ENCODE assay signal across 16 cellular contexts in the genomic region with DNA sequence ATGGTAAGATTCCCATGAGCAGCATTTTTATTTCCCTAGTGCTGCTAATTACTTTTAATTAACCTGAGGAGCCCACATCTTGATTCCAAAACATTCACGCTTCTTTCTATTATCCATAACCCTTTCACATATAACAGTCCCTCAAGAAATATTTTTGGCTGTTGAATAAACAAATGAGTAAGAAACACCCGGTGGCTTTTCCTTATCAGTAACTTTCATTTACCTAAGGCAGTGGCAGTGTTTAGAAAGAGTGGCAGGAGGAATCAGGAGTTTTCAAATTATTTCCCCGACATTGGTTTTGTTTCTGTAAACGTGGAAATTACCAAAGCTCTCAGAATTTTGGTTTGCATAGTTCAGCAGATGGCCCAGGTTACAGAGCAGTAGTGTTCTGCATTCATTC.
DNase-seq lines count a peak whose midpoint lies in the region; ATAC-seq and TF ChIP-seq lines count a peak whose summit lies in the region.
"Had no signal": no experiment of that assay in that cellular context is flagged by ENCODE, and none has a peak within 500 bp of the region (broad histone marks: within the 10 kb centered on the region; RNA-seq: fewer than 3 reads in every experiment).

No MANE protein-coding gene starts in this region.

- H3K9me2 ChIP-seq in Karpas-422 (replicated peaks; ENCODE audit: insufficient read depth, low read length): no peaks in the 10 kb centered on the region
- H3K9me2 ChIP-seq in hepatocyte (replicated peaks; ENCODE audit: insufficient read depth): no peaks in the 10 kb centered on the region

- no peaks in the 10 kb centered on the region for H3K36me3 Mint-ChIP-seq in CD14-positive monocyte
- no peaks in the 10 kb centered on the region for H3K36me3 Mint-ChIP-seq in naive thymus-derived CD8-positive, alpha-beta T cell
- H3K36me3 Mint-ChIP-seq in CD8-positive, alpha-beta T cell: no peaks in the 10 kb centered on the region
- H3K36me3 Mint-ChIP-seq: CD4-positive, alpha-beta memory T cell had no signal

- DNase-seq in Karpas-422 (no peak), hepatocyte (ENCODE audit: low spot score) (no peak), mucosa of descending colon (no peak), mammary epithelial cell (no peak), CD14-positive monocyte (ENCODE audit: low spot score) (no peak)
- no peak for DNase-seq in naive thymus-derived CD8-positive, alpha-beta T cell
- no peak for DNase-seq in CD8-positive, alpha-beta T cell
- DNase-seq: Caco-2; CD4-positive, alpha-beta memory T cell; DMS153; EL; GDM1; GM23248; H7; HCEC 1CT had no signal

- dilution Hi-C loops in mammary epithelial cell (cut with HindIII; ENCODE audit: low sequenced_read_pairs): no loop called here

- POLR2A ChIA-PET in naive thymus-derived CD8-positive, alpha-beta T cell (lab: Charles Lee): no interaction called here
- POLR2A ChIA-PET in CD8-positive, alpha-beta T cell (lab: Charles Lee): no interaction called here

- H2AFZ ChIP-seq in Karpas-422 (ENCODE audit: low read length): peak overlapping the region; percentile 68; the same call in 1 of the 2 replicates
- H2AFZ ChIP-seq in hepatocyte: no peak overlapping the region
- no peak overlapping the region for H2AFZ ChIP-seq in mammary epithelial cell (ENCODE audit: low read depth, low read length)
- H2AFZ ChIP-seq: GM23248 had no signal

- H3K4me3 Mint-ChIP-seq in CD14-positive monocyte: no peak overlapping the region
- no peak overlapping the region for H3K4me3 Mint-ChIP-seq in naive thymus-derived CD8-positive, alpha-beta T cell
- H3K4me3 Mint-ChIP-seq in CD8-positive, alpha-beta T cell: no peak overlapping the region
- H3K4me3 Mint-ChIP-seq: CD4-positive, alpha-beta memory T cell had no signal

- H3K4me3 ChIP-seq in Karpas-422 (ENCODE audit: low read length) (no peak overlapping the region), hepatocyte (no peak overlapping the region), mucosa of descending colon (no peak overlapping the region), mammary epithelial cell (replicated peaks in 1 of 3; ENCODE audit: insufficient read depth in 1 of 3, low read depth in 2 of 3, low read length in 3 of 3) (no peak overlapping the region)
- H3K4me3 ChIP-seq in CD8-positive, alpha-beta T cell (ENCODE audit: low read depth, low read length): no peak overlapping the region
- H3K4me3 ChIP-seq: GM12878, GM23248 had no signal

- H4K20me1 ChIP-seq in Karpas-422 (ENCODE audit: insufficient read depth, low read depth, low read length) (no peaks in the 10 kb centered on the region), hepatocyte (ENCODE audit: insufficient read depth, poor library complexity, severe bottlenecking) (no peaks in the 10 kb centered on the region), mammary epithelial cell (ENCODE audit: insufficient read depth, low read length) (no peaks in the 10 kb centered on the region)

- ATAC-seq in mucosa of descending colon: peak; percentile 37
- ATAC-seq in naive thymus-derived CD8-positive, alpha-beta T cell: no peak
- ATAC-seq in CD8-positive, alpha-beta T cell: no peak
- ATAC-seq: GM12878 had no signal

- BruUV-seq in mammary epithelial cell (replicated peaks; lab: Mats Ljungman, UMichigan): no TSS peak

- H3K27ac Mint-ChIP-seq in CD14-positive monocyte: no peak overlapping the region
- H3K27ac Mint-ChIP-seq in naive thymus-derived CD8-positive, alpha-beta T cell: no peak overlapping the region
- no peak overlapping the region for H3K27ac Mint-ChIP-seq in CD8-positive, alpha-beta T cell
- H3K27ac Mint-ChIP-seq: CD4-positive, alpha-beta memory T cell had no signal

- H3K4me2 ChIP-seq in Karpas-422 (ENCODE audit: low read depth, low read length, poor library complexity, severe bottlenecking) (peak overlapping the region; percentile 29), hepatocyte (peak overlapping the region; percentile 46), mammary epithelial cell (ENCODE audit: insufficient read depth, low read depth, low read length) (no peak overlapping the region)

- peaks cover 0 to 3% (median 2%) of the 10 kb centered on the region in 7 donors for H3K9me3 Mint-ChIP-seq in CD14-positive monocyte
- peaks cover 0 to 13% (median 2%) of the 10 kb centered on the region in 9 donors for H3K9me3 Mint-ChIP-seq in naive thymus-derived CD8-positive, alpha-beta T cell
- peaks cover 9% of the 10 kb centered on the region for H3K9me3 Mint-ChIP-seq in CD8-positive, alpha-beta T cell

- H3K27me3 ChIP-seq in Karpas-422 (ENCODE audit: low read length): no peaks in the 10 kb centered on the region
- no peaks in the 10 kb centered on the region for H3K27me3 ChIP-seq in hepatocyte
- H3K27me3 ChIP-seq in mammary epithelial cell (ENCODE audit: insufficient read depth, low read length): no peaks in the 10 kb centered on the region
- H3K27me3 ChIP-seq in CD8-positive, alpha-beta T cell (ENCODE audit: insufficient read depth, low read length): no peaks in the 10 kb centered on the region

- H3K36me3 ChIP-seq in Karpas-422 (ENCODE audit: insufficient read depth, low read length): no peaks in the 10 kb centered on the region
- H3K36me3 ChIP-seq in hepatocyte (replicated peaks; ENCODE audit: insufficient read depth, low read depth): no peaks in the 10 kb centered on the region
- H3K36me3 ChIP-seq in mucosa of descending colon (ENCODE audit: low read depth): no peaks in the 10 kb centered on the region
- no peaks in the 10 kb centered on the region for H3K36me3 ChIP-seq in mammary epithelial cell (ENCODE audit: insufficient read depth, low read length)
- no peaks in the 10 kb centered on the region for H3K36me3 ChIP-seq in CD8-positive, alpha-beta T cell (ENCODE audit: insufficient read depth, low read length)

- no peaks in the 10 kb centered on the region for H3K4me1 Mint-ChIP-seq in CD14-positive monocyte
- H3K4me1 Mint-ChIP-seq in naive thymus-derived CD8-positive, alpha-beta T cell: no peaks in the 10 kb centered on the region
- H3K4me1 Mint-ChIP-seq in CD8-positive, alpha-beta T cell (ENCODE audit: low read depth): no peaks in the 10 kb centered on the region
- H3K4me1 Mint-ChIP-seq: CD4-positive, alpha-beta memory T cell had no signal

- no peaks in the 10 kb centered on the region for H3K9me3 ChIP-seq in Karpas-422 (ENCODE audit: low read length)
- no peaks in the 10 kb centered on the region for H3K9me3 ChIP-seq in hepatocyte (ENCODE audit: low read depth)
- H3K9me3 ChIP-seq in mucosa of descending colon: no peaks in the 10 kb centered on the region
- no peaks in the 10 kb centered on the region for H3K9me3 ChIP-seq in mammary epithelial cell (replicated peaks; ENCODE audit: insufficient read depth, low read length)
- H3K9me3 ChIP-seq in CD8-positive, alpha-beta T cell (ENCODE audit: low read length): no peaks in the 10 kb centered on the region
- H3K9me3 ChIP-seq: Caco-2 had no signal

- H3K4me1 ChIP-seq in Karpas-422 (ENCODE audit: low read length): peaks cover 67% of the 10 kb centered on the region
- H3K4me1 ChIP-seq in hepatocyte (ENCODE audit: insufficient read depth): peaks cover 21% of the 10 kb centered on the region
- H3K4me1 ChIP-seq in mucosa of descending colon (ENCODE audit: low read depth): no peaks in the 10 kb centered on the region
- H3K4me1 ChIP-seq in mammary epithelial cell (ENCODE audit: insufficient read depth, low read length): no peaks in the 10 kb centered on the region
- no peaks in the 10 kb centered on the region for H3K4me1 ChIP-seq in CD8-positive, alpha-beta T cell (ENCODE audit: insufficient read depth, low read length)

- H3K9ac ChIP-seq in Karpas-422 (ENCODE audit: low read length) (no peak overlapping the region), mammary epithelial cell (ENCODE audit: insufficient read depth, low read length) (no peak overlapping the region)
- H3K9ac ChIP-seq: GM23248 had no signal

- CTCF ChIA-PET in mammary epithelial cell (lab: Charles Lee; ENCODE audit: low non-redundant PET): no interaction called here
- CTCF ChIA-PET in CD8-positive, alpha-beta T cell (lab: Charles Lee): no interaction called here

- H3K27ac ChIP-seq in Karpas-422 (ENCODE audit: low read length) (peak overlapping the region; percentile 55; the same call in 1 of the 2 replicates), hepatocyte (no peak overlapping the region), mammary epithelial cell (ENCODE audit: insufficient read depth, low read depth, low read length) (no peak overlapping the region)
- no peak overlapping the region for H3K27ac ChIP-seq in CD8-positive, alpha-beta T cell (ENCODE audit: low read depth, low read length)
- H3K27ac ChIP-seq: GM23248 had no signal

- no peaks in the 10 kb centered on the region for H3K27me3 Mint-ChIP-seq in CD14-positive monocyte (ENCODE audit: low read depth in 3 of 3)
- H3K27me3 Mint-ChIP-seq in naive thymus-derived CD8-positive, alpha-beta T cell: no peaks in the 10 kb centered on the region
- no peaks in the 10 kb centered on the region for H3K27me3 Mint-ChIP-seq in CD8-positive, alpha-beta T cell (ENCODE audit: low read depth)
- H3K27me3 Mint-ChIP-seq: CD4-positive, alpha-beta memory T cell had no signal

- TF ChIP-seq CTCF in hepatocyte (IDR thresholded peaks at IDR 0.05; ENCODE audit: poor library complexity): no peak
- TF ChIP-seq CTCF in mucosa of descending colon (IDR thresholded peaks at IDR 0.05): no peak
- TF ChIP-seq CTCF in mammary epithelial cell (conservative IDR thresholded peaks at IDR 0.05 in 1 of 2, IDR thresholded peaks at IDR 0.05 in 1 of 2; ENCODE audit: extremely low read depth in 1 of 2, insufficient read depth in 1 of 2, low read depth in 1 of 2, low read length in 2 of 2): no peak
- no peak for TF ChIP-seq CTCF in CD14-positive monocyte (IDR thresholded peaks at IDR 0.05)
- no peak for TF ChIP-seq CTCF in CD8-positive, alpha-beta T cell (IDR thresholded peaks at IDR 0.05)

- WGBS in hepatocyte (ENCODE audit: low lambda C conversion rate, missing lambda C conversion rate): 58% methylated on average over 4 of the region's 4 CpGs
- 81% methylated on average over 4 of the region's 4 CpGs for WGBS in mammary epithelial cell (ENCODE audit: low coverage, missing lambda C conversion rate)

- H3K79me2 ChIP-seq in Karpas-422 (ENCODE audit: low read length) (no peaks in the 10 kb centered on the region), hepatocyte (no peaks in the 10 kb centered on the region), mammary epithelial cell (ENCODE audit: insufficient read depth, low read length) (no peaks in the 10 kb centered on the region)

- in situ Hi-C loops in mammary epithelial cell (cut with MboI; ENCODE audit: low sequenced_read_pairs in 2 of 2): no loop called here

- intact Hi-C loops in mucosa of descending colon (cut with DNase I, micrococcal nuclease) (no loop called here), mammary epithelial cell (cut with micrococcal nuclease) (no loop called here), CD14-positive monocyte (cut with micrococcal nuclease) (no loop called here)
- intact Hi-C loops in CD8-positive, alpha-beta T cell (cut with DNase I, micrococcal nuclease): no loop called here
